In the genomic region with DNA sequence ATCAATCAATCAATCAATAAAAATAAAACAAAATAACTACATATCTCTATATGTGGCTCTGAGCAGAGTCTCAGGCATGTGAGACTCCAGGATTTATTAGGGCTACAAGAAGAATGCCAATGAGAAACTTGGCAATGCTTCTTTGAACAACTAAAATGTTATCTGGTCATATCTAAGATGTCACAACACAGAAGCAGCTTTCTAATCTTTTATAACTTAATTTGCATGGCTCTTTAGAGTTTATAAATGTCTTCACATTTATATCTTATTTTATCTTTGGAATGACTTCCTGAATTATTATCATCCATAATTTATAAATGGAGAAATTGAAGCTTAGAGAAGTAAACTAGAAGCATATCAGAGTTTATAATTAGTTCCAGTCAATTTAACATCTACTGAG, we compare ENCODE assay signal across 26 cellular contexts.
"Had no signal": no experiment of that assay in that cellular context is flagged by ENCODE, and none has a peak within 500 bp of the region (broad histone marks: within the 10 kb centered on the region; RNA-seq: fewer than 3 reads in every experiment).

No MANE protein-coding gene starts in this region.

- H3K4me1 ChIP-seq: stomach, suprapubic skin, testis, thyroid gland, tibial artery, tibial nerve, transverse colon, upper lobe of left lung, upper lobe of right lung, uterus, vagina had no signal

- H3K36me3 ChIP-seq: thyroid gland, uterus had no signal

- H3K4me3 ChIP-seq: stomach, suprapubic skin, testis, thoracic aorta, thyroid gland, tibial artery, tibial nerve, transverse colon, upper lobe of left lung, upper lobe of right lung, uterus, vagina had no signal

- H3K9me3 ChIP-seq: stomach, suprapubic skin, testis, thoracic aorta, thyroid gland, tibial artery, tibial nerve, transverse colon, upper lobe of left lung, upper lobe of right lung, uterus, vagina had no signal

- H3K27me3 ChIP-seq: stomach, suprapubic skin, testis, thyroid gland, tibial artery, tibial nerve, transverse colon, upper lobe of left lung, upper lobe of right lung, uterus, vagina had no signal

- FAIRE-seq: urothelium cell line had no signal

- DNase-seq: stimulated activated CD4-positive, alpha-beta T cell treated with anti-CD3 and anti-CD28 coated beads, Interleukin-2, amount 100 ng/mL, for 48 hours; stimulated activated CD4-positive, alpha-beta T cell treated with anti-CD3 and anti-CD28 coated beads, Interleukin-4, amount 100 ng/mL, for 1 hour; stimulated activated CD4-positive, alpha-beta T cell treated with anti-CD3 and anti-CD28 coated beads, Interleukin-4, amount 100 ng/mL, for 24 hours; stimulated activated CD4-positive, alpha-beta T cell treated with anti-CD3 and anti-CD28 coated beads, Interleukin-4, amount 100 ng/mL, for 4 hours; stimulated activated CD8-positive, alpha-beta memory T cell treated with anti-CD3 and anti-CD28 coated beads, Interleukin-4, amount 100 ng/mL, for 48 hours; stimulated activated naive B cell treated with anti-CD40 and anti-IgM and Interleukin-4, amounts not matched to agents 10 μg/mL and 1 μg/mL and 100 μg/mL, for 72 hours; stimulated activated naive CD4-positive, alpha-beta T cell; stimulated activated naive CD4-positive, alpha-beta T cell treated with Interleukin-2 at 50 U/mL for 16 hours; stimulated activated naive CD8-positive, alpha-beta T cell treated with anti-CD3 and anti-CD28 coated beads, Interleukin-15, amount 100 ng/mL, for 72 hours; stimulated activated naive CD8-positive, alpha-beta T cell treated with anti-CD3 and anti-CD28 coated beads, Interleukin-15, Interleukin-2, amounts not matched to agents 100 U/mL and 50 U/mL, for 24 hours; stomach; substantia nigra; testis; thyroid gland; tibial artery; transverse colon; upper lobe of left lung; upper lobe of right lung; uterus had no signal

- H3K27ac ChIP-seq: stomach, suprapubic skin, testis, thoracic aorta, thyroid gland, tibial artery, tibial nerve, transverse colon, upper lobe of left lung, upper lobe of right lung, uterus, vagina had no signal

- ATAC-seq: stimulated activated effector memory CD8-positive, alpha-beta T cell treated with anti-CD3 and anti-CD28 coated beads, Interleukin-12 subunit alpha, Interleukin-12 subunit beta, amount 100 ng/mL, for 72 hours; stimulated activated memory B cell treated with anti-CD40 and anti-IgM and Interleukin-4, amounts not matched to agents 10 μg/mL and 1 μg/mL and 100 μg/mL, for 72 hours; stimulated activated naive B cell treated with anti-CD40 and anti-IgM and Interleukin-4, amounts not matched to agents 10 μg/mL and 1 μg/mL and 100 μg/mL, for 72 hours; stimulated activated naive CD8-positive, alpha-beta T cell treated with anti-CD3 and anti-CD28 coated beads, Interleukin-15, amount 100 ng/mL, for 72 hours; stimulated activated naive CD8-positive, alpha-beta T cell treated with anti-CD3 and anti-CD28 coated beads, Interleukin-15, Interleukin-2, amounts not matched to agents 100 U/mL and 50 U/mL, for 24 hours; upper lobe of right lung had no signal
